17 cellular contexts compared by ENCODE assay signal in the genomic region with DNA sequence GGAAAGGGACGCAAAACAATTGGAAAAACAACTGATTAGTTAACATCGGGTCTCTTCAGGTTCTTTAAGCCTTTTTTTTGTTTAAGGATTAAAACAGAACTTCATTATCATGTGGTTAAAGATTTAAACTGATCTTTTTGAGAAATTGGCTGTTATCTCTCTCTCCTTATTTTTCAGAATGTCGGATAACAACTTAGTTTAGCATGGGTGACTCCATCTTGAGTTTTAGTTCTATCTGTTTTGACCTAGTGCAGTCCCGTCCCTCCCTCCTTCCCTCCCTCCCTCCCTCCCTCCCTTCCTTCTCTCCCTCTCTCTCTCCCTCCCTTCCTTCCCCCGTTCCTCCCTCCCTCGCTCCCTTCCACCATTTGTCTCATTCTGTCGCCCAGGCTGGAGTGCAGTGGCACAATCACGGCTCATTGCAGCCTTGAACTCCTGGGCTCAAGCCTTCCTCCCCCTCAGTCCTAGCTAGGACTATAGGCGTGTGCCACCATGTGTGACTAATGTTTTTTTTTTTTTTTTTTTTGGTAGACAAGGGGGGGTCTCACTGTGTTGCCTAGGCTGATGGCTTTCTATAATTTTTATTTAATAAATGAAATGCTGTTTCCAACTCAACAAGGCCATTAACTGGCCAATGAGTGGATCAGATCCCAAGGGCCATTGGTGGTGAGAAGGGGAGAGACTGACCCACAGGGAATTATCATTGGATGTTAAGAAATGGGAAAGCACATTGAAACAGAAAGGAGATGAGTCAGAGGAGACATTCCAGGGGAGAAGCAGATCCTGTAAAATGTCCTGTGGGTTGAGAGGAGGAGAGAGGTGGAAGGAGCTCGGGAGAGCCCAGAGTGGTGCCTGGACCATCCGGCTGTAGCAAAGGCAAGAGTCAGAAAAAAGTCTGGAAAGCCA. TPM values are rescaled to one million over a fixed set of nuclear protein-coding genes. Genes with fewer than 3 reads are reported as not detected.
DNase-seq lines count a peak whose midpoint lies in the region; ATAC-seq, FAIRE-seq and TF ChIP-seq lines count a peak whose summit lies in the region.
"Had no signal": no experiment of that assay in that cellular context is flagged by ENCODE, and none has a peak within 500 bp of the region (broad histone marks: within the 10 kb centered on the region; RNA-seq: fewer than 3 reads in every experiment).

No MANE protein-coding gene starts in this region.

- H3K4me1 ChIP-seq in CD8-positive, alpha-beta memory T cell (ENCODE audit: insufficient read depth, low read length), result peaks cover 9% of the 10 kb centered on the region
- no peaks in the 10 kb centered on the region for H3K4me1 ChIP-seq in HEK293 (ENCODE audit: control insufficient read depth, insufficient read depth, low read length)
- H3K4me1 ChIP-seq in mammary epithelial cell (ENCODE audit: insufficient read depth, low read length), result peaks cover 22% of the 10 kb centered on the region
- H3K4me1 ChIP-seq in right atrium auricular region, result peaks cover 0 to 6% of the 10 kb centered on the region in 2 donors

- H3K4me1 Mint-ChIP-seq in CD8-positive, alpha-beta memory T cell, result peaks cover 10 to 25% (median 23%) of the 10 kb centered on the region in 3 donors
- peaks cover 9 to 10% of the 10 kb centered on the region in 2 donors for H3K4me1 Mint-ChIP-seq in effector memory CD8-positive, alpha-beta T cell (ENCODE audit: low read depth in 2 of 2)

- H3K27ac ChIP-seq in CD8-positive, alpha-beta memory T cell (ENCODE audit: low read depth, low read length), result no peak overlapping the region
- H3K27ac ChIP-seq in HEK293 (ENCODE audit: extremely low read depth, low read depth, low read length) (no peak overlapping the region), mammary epithelial cell (ENCODE audit: insufficient read depth, low read depth, low read length) (no peak overlapping the region), right atrium auricular region (no peak overlapping the region)
- H3K27ac ChIP-seq: BLaER1, thyroid gland, WERI-Rb-1 had no signal

- H4K20me1 ChIP-seq in mammary epithelial cell (ENCODE audit: insufficient read depth, low read length), result no peaks in the 10 kb centered on the region
- H4K20me1 ChIP-seq: BLaER1 had no signal

- no peaks in the 10 kb centered on the region for H3K79me2 ChIP-seq in mammary epithelial cell (ENCODE audit: insufficient read depth, low read length)

- H3K4me2 ChIP-seq in mammary epithelial cell (ENCODE audit: insufficient read depth, low read depth, low read length), result no peak overlapping the region
- H3K4me2 ChIP-seq: BLaER1 had no signal

- FAIRE-seq in GM12892 (lab: Jason Lieb, UNC), result no peak

- in situ Hi-C loops in mammary epithelial cell (cut with MboI; ENCODE audit: low sequenced_read_pairs in 2 of 2), result loop anchor here in 1 of 2 donors (25.0 kb wide), 1 partner anchor 129 kb away; no protein-coding TSS in a partner anchor

- ATAC-seq in effector memory CD8-positive, alpha-beta T cell (replicated peaks), result no peak

- BruUV-seq in mammary epithelial cell (replicated peaks; lab: Mats Ljungman, UMichigan), result no TSS peak

- no peak for TF ChIP-seq POLR2A in GM12892 (IDR thresholded peaks at IDR 0.05; ENCODE audit: low read depth, low read length)

- H2AFZ ChIP-seq in mammary epithelial cell (ENCODE audit: low read depth, low read length), result peak overlapping the region; percentile 3

- H3K27ac Mint-ChIP-seq in CD8-positive, alpha-beta memory T cell, result peak overlapping the region in 5 of 8 donors; percentile 27 to 93 (median 53)
- H3K27ac Mint-ChIP-seq in effector memory CD8-positive, alpha-beta T cell, result no peak overlapping the region

- no peak for DNase-seq in CD8-positive, alpha-beta memory T cell
- DNase-seq in mammary epithelial cell (peak; percentile 77), kidney glomerular epithelial cell (lab: John Stamatoyannopoulos, UW) (peak; percentile 67), right atrium auricular region (ENCODE audit: low spot score) (no peak), OCI-M1 (lab: John Stamatoyannopoulos, UW) (no peak), GM12892 (ENCODE audit: insufficient read length) (no peak)
- DNase-seq in effector memory CD8-positive, alpha-beta T cell, result no peak
- DNase-seq: activated naive CD4-positive, alpha-beta T cell treated with anti-CD3 and anti-CD28 coated beads, Interleukin-2, amount 50 U/mL, for 16 hours; hippocampal formation; NCI-H1092 treated with DMSO at 0.1 percent for 48 hours; stimulated activated CD4-positive, alpha-beta T cell treated with anti-CD3 and anti-CD28 coated beads, Interleukin-2, amount 100 ng/mL, for 24 hours; stimulated activated CD8-positive, alpha-beta memory T cell treated with anti-CD3 and anti-CD28 coated beads, Interleukin-4, amount 100 ng/mL, for 48 hours; thyroid gland; WERI-Rb-1 had no signal

- POLR2A ChIA-PET in CD8-positive, alpha-beta memory T cell (lab: Charles Lee), result no interaction called here
- POLR2A ChIA-PET in HEK293 (lab: Yijun Ruan, JAX), result interaction anchor here (0.7 kb wide), 1 partner anchor 32 kb away, joined by 4 read pairs; no protein-coding TSS in a partner anchor

- H3K27me3 Mint-ChIP-seq in CD8-positive, alpha-beta memory T cell, result peaks cover 0 to 4% of the 10 kb centered on the region in 2 donors
- H3K27me3 Mint-ChIP-seq in effector memory CD8-positive, alpha-beta T cell, result no peaks in the 10 kb centered on the region

- H3K27me3 ChIP-seq in CD8-positive, alpha-beta memory T cell (ENCODE audit: insufficient read depth, low read length, poor library complexity, severe bottlenecking), result no peaks in the 10 kb centered on the region
- H3K27me3 ChIP-seq in mammary epithelial cell (ENCODE audit: insufficient read depth, low read length) (no peaks in the 10 kb centered on the region), right atrium auricular region (no peaks in the 10 kb centered on the region)
- H3K27me3 ChIP-seq: BLaER1, thyroid gland had no signal

- TF ChIP-seq CTCF in HEK293 (tag by site-specific recombination; IDR thresholded peaks at IDR 0.05), result no peak
- TF ChIP-seq CTCF in mammary epithelial cell (conservative IDR thresholded peaks at IDR 0.05 in 1 of 2, IDR thresholded peaks at IDR 0.05 in 1 of 2; ENCODE audit: extremely low read depth in 1 of 2, insufficient read depth in 1 of 2, low read depth in 1 of 2, low read length in 2 of 2), result no peak
- no peak for TF ChIP-seq CTCF in right atrium auricular region (IDR thresholded peaks at IDR 0.05)

- no peaks in the 10 kb centered on the region for H3K9me3 ChIP-seq in CD8-positive, alpha-beta memory T cell (ENCODE audit: low read length)
- H3K9me3 ChIP-seq in HEK293 (ENCODE audit: control insufficient read depth, insufficient read depth, low read depth, low read length), result no peaks in the 10 kb centered on the region
- H3K9me3 ChIP-seq in mammary epithelial cell (replicated peaks; ENCODE audit: insufficient read depth, low read length), result no peaks in the 10 kb centered on the region
- no peaks in the 10 kb centered on the region for H3K9me3 ChIP-seq in right atrium auricular region
- H3K9me3 ChIP-seq: BLaER1, thyroid gland had no signal

- no peaks in the 10 kb centered on the region for H3K9me3 Mint-ChIP-seq in CD8-positive, alpha-beta memory T cell
- H3K9me3 Mint-ChIP-seq in effector memory CD8-positive, alpha-beta T cell, result no peaks in the 10 kb centered on the region
- H3K9me3 Mint-ChIP-seq: neural crest cell had no signal

- WGBS in mammary epithelial cell (ENCODE audit: low coverage, missing lambda C conversion rate), result 92% methylated on average over 7 of the region's 11 CpGs

- no peak overlapping the region for H3K9ac ChIP-seq in mammary epithelial cell (ENCODE audit: insufficient read depth, low read length)
- H3K9ac ChIP-seq: BLaER1 had no signal

- dilution Hi-C loops in mammary epithelial cell (cut with HindIII; ENCODE audit: low sequenced_read_pairs), result no loop called here

- no peak overlapping the region for H3K4me3 Mint-ChIP-seq in CD8-positive, alpha-beta memory T cell
- no peak overlapping the region for H3K4me3 Mint-ChIP-seq in effector memory CD8-positive, alpha-beta T cell

- CTCF ChIA-PET in CD8-positive, alpha-beta memory T cell (lab: Charles Lee), result no interaction called here
- CTCF ChIA-PET in HEK293 (lab: Yijun Ruan, JAX) (no interaction called here), mammary epithelial cell (lab: Charles Lee; ENCODE audit: low non-redundant PET) (no interaction called here)

- intact Hi-C loops in mammary epithelial cell (cut with micrococcal nuclease), result no loop called here

- no peak overlapping the region for H3K4me3 ChIP-seq in CD8-positive, alpha-beta memory T cell (ENCODE audit: low read length)
- H3K4me3 ChIP-seq in HEK293 (ENCODE audit: low read depth, low read length), result no peak overlapping the region
- no peak overlapping the region for H3K4me3 ChIP-seq in mammary epithelial cell (replicated peaks in 1 of 3; ENCODE audit: insufficient read depth in 1 of 3, low read depth in 2 of 3, low read length in 3 of 3)
- no peak overlapping the region for H3K4me3 ChIP-seq in right atrium auricular region
- H3K4me3 ChIP-seq: BLaER1, thyroid gland had no signal

- peaks cover 0 to 7% (median 0%) of the 10 kb centered on the region in 3 donors for H3K36me3 Mint-ChIP-seq in CD8-positive, alpha-beta memory T cell
- peaks cover 14% of the 10 kb centered on the region for H3K36me3 Mint-ChIP-seq in effector memory CD8-positive, alpha-beta T cell (ENCODE audit: insufficient read depth)

- no peaks in the 10 kb centered on the region for H3K36me3 ChIP-seq in CD8-positive, alpha-beta memory T cell (ENCODE audit: insufficient read depth, low read length)
- H3K36me3 ChIP-seq in HEK293 (ENCODE audit: control insufficient read depth in 2 of 2, insufficient read depth in 1 of 2, low read length in 2 of 2), result peaks cover 0 to 6% of the 10 kb centered on the region in 2 experiments; a peak in 1 of 3 replicates
- no peaks in the 10 kb centered on the region for H3K36me3 ChIP-seq in mammary epithelial cell (ENCODE audit: insufficient read depth, low read length)
- H3K36me3 ChIP-seq in right atrium auricular region, result no peaks in the 10 kb centered on the region
- H3K36me3 ChIP-seq: thyroid gland, WERI-Rb-1 had no signal

TF ChIP-seq in HEK293, 187 proteins besides CTCF, POLR2A, EP300 and RAD21:
- TF ChIP-seq ZIC2 (tag by site-specific recombination; IDR thresholded peaks at IDR 0.05), result no peak
- peak; percentile 59 for TF ChIP-seq PRDM1 (tag by site-specific recombination; IDR thresholded peaks at IDR 0.05)
TF ChIP-seq in HEK293: peak in this region for 1.

RNA-seq across cellular contexts. Expression of a gene that starts 13.6 kb away (rescaled TPM):
- 10 to 100 TPM; 48.5 to 50.1 TPM for total RNA-seq in CD8-positive, alpha-beta memory T cell
- polyA plus RNA-seq in CD8-positive, alpha-beta memory T cell, result 43.4 TPM
- total RNA-seq in mammary epithelial cell (10 to 100 TPM; 41.0 to 70.6 TPM), right atrium auricular region (1 to 10 TPM; 6.5 to 8.6 TPM)
- polyA plus RNA-seq in mammary epithelial cell, result 62.0 TPM
- polyA minus RNA-seq in mammary epithelial cell, result 81.7 TPM
- polyA plus RNA-seq in GM12892 (2012; ENCODE audit: missing spikeins), result 18.7 TPM

RNA-seq across cellular contexts. Expression of a gene that starts 54.7 kb away (rescaled TPM):
- total RNA-seq in CD8-positive, alpha-beta memory T cell, result 10 to 100 TPM; 42.0 to 43.3 TPM
- 7.9 TPM for polyA plus RNA-seq in CD8-positive, alpha-beta memory T cell
- 100 to 1,000 TPM; 125 to 155 TPM for total RNA-seq in mammary epithelial cell
- polyA plus RNA-seq in mammary epithelial cell, result 106 TPM
- 270 TPM for polyA minus RNA-seq in mammary epithelial cell
- 10 to 100 TPM in 1 of 2 donors, 1 to 10 TPM in 1; 6.2 to 17.7 TPM for total RNA-seq in right atrium auricular region
- polyA plus RNA-seq in GM12892 (2012; ENCODE audit: missing spikeins), result 12.7 TPM

Comparison
In these comparisons a context has a peak if more than half of its experiments do, and no peak if none do; other contexts are left out.
1. DNase-seq: peak in mammary epithelial cell (single experiment) and kidney glomerular epithelial cell (single experiment); none in CD8-positive, alpha-beta memory T cell (0 of 5), right atrium auricular region (single experiment), effector memory CD8-positive, alpha-beta T cell (0 of 3), OCI-M1 (single experiment) and GM12892 (single experiment).
2. H3K27ac Mint-ChIP-seq: peak in CD8-positive, alpha-beta memory T cell (5 of 8); none in effector memory CD8-positive, alpha-beta T cell (0 of 2).
3. RNA of a gene that starts 13.6 kb away (total RNA-seq): 41.0 to 70.6 TPM in mammary epithelial cell and 48.5 to 50.1 TPM in CD8-positive, alpha-beta memory T cell; 6.5 to 8.6 TPM in right atrium auricular region; every median in the first group is over 4 times any median in the second.